In genomic region chr1:118960026-118960561, GRCh38 we compare ENCODE assay signal across 8 cellular contexts. TPM values are rescaled to one million over a fixed set of nuclear protein-coding genes. Genes with fewer than 3 reads are reported as not detected.
A peak's percentile ranks its signal among the peaks of the same experiment; 100 is the strongest.
DNase-seq lines count a peak whose midpoint lies in the region; ATAC-seq, FAIRE-seq and TF ChIP-seq lines count a peak whose summit lies in the region.

No MANE protein-coding gene starts in this region.

- intact Hi-C loops in mucosa of descending colon (cut with DNase I, micrococcal nuclease), result no loop called here
- intact Hi-C loops in left lung (cut with DNase I), result no loop called here

- H3K9me3 ChIP-seq in mucosa of descending colon (no peaks in the 10 kb centered on the region), left lung (no peaks in the 10 kb centered on the region)

- TF ChIP-seq CTCF in mucosa of descending colon (IDR thresholded peaks at IDR 0.05) (no peak), left lung (IDR thresholded peaks at IDR 0.05) (no peak)

- peak; percentile 94 for ATAC-seq in GM18867 (IDR thresholded peaks at IDR 0.05; ENCODE audit: unreplicated experiment)
- peak; percentile 78 for ATAC-seq in HG02798 (IDR thresholded peaks at IDR 0.05; ENCODE audit: poor library complexity, unreplicated experiment)
- ATAC-seq in mucosa of descending colon, result peak; percentile 41
- no peak for ATAC-seq in left lung

- H3K36me3 ChIP-seq in mucosa of descending colon (ENCODE audit: low read depth), result no peaks in the 10 kb centered on the region
- H3K36me3 ChIP-seq in left lung, result no peaks in the 10 kb centered on the region

- H3K4me3 ChIP-seq in mucosa of descending colon (no peak overlapping the region), left lung (no peak overlapping the region)

- H3K27ac ChIP-seq in left lung, result no peak overlapping the region

- H3K4me1 ChIP-seq in mucosa of descending colon (ENCODE audit: low read depth) (no peaks in the 10 kb centered on the region), left lung (no peaks in the 10 kb centered on the region)

- DNase-seq in NCI-H510A (lab: John Stamatoyannopoulos, UW) (peak; percentile 42), mucosa of descending colon (no peak), left lung (no peak), GM12892 (ENCODE audit: insufficient read length) (no peak), NCI-H1930 (lab: John Stamatoyannopoulos, UW) (no peak)
- no peak for DNase-seq in activated naive CD4-positive, alpha-beta T cell treated with anti-CD3 and anti-CD28 coated beads, Interleukin-2, amount 50 U/mL, for 16 hours

- no peak for TF ChIP-seq POLR2A in GM12892 (IDR thresholded peaks at IDR 0.05; ENCODE audit: low read depth, low read length)

- H3K27me3 ChIP-seq in left lung, result no peaks in the 10 kb centered on the region

- no peak for FAIRE-seq in GM12892 (lab: Jason Lieb, UNC)

RNA-seq across cellular contexts. Expression of gene TBX15, which starts 28.0 kb away (rescaled TPM):
- not detected for total RNA-seq in mucosa of descending colon
- total RNA-seq in left lung, result 1 to 10 TPM in 1 of 2 donors, under 1 TPM in 1; 0.50 to 1.0 TPM
- polyA plus RNA-seq in GM12892 (2012; ENCODE audit: missing spikeins), result 0.19 TPM
